In the genomic region with DNA sequence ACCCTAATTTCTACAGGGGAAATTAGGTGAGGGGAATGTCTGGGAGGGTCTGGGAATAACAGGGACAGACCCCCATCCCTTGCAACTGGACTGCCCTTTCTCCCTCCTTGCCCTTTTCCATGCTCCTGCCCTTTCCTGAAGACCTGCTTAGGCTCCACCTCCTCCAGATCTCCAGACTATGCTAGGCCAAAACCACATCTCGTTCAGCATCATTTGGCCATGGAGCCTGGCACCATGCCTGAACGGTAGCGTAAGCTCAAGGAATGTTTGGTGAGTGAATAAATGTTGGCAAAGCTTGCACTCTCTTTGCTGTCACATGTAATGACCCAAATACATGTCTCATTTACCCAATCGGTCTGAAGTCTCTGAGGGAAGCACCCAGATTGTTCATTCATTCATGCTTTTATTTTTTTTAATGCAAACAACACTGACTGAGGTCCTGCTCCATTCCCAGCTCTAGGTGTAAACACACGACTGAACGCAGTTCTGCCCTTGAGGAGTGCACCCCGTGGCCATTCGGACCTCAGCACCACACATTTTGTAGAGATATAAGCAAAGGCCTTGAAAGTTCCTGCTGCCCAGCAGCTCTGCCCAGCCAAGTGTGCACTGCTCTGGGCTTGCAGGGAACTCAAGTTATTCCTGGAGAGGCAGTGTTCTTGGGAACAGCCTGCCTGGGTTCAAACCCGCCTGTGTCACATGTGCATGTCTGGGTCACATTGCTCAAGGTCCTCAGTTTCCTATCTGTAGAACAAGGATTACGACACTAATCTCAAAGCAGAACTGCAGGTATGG, we compare ENCODE assay signal across 13 cellular contexts. TPM values are rescaled to one million over a fixed set of nuclear protein-coding genes. Genes with fewer than 3 reads are reported as not detected.
A peak's percentile ranks its signal among the peaks of the same experiment; 100 is the strongest.
DNase-seq lines count a peak whose midpoint lies in the region; ATAC-seq and TF ChIP-seq lines count a peak whose summit lies in the region.
"Had no signal": no experiment of that assay in that cellular context is flagged by ENCODE, and none has a peak within 500 bp of the region (broad histone marks: within the 10 kb centered on the region; RNA-seq: fewer than 3 reads in every experiment).

No MANE protein-coding gene starts in this region.

- H3K9me2 ChIP-seq in OCI-LY7 (ENCODE audit: insufficient read depth, low read length): no peaks in the 10 kb centered on the region

- H3K4me3 ChIP-seq in OCI-LY7 (ENCODE audit: low read depth, low read length, poor library complexity, severe bottlenecking) (no peak overlapping the region), epithelial cell of esophagus (ENCODE audit: low read length) (no peak overlapping the region), osteoblast (ENCODE audit: insufficient read depth, low read length) (no peak overlapping the region), heart right ventricle (no peak overlapping the region)

- intact Hi-C loops in OCI-LY7 (cut with micrococcal nuclease; ENCODE audit: unreplicated experiment): no loop called here
- intact Hi-C loops in heart right ventricle (cut with DNase I): loop anchor here in 2 of 10 donors (10.0 kb wide), 2 partner anchors 292 to 562 kb away; partner anchors contain the start of gene BAK1 (in 1 of the 2)

- WGBS in heart right ventricle, 2 donors: 74 to 83% methylated on average over 10 of the region's 10 CpGs

- H3K36me3 ChIP-seq in OCI-LY7 (ENCODE audit: insufficient read depth, low read length): no peaks in the 10 kb centered on the region
- no peaks in the 10 kb centered on the region for H3K36me3 ChIP-seq in osteoblast (ENCODE audit: insufficient read depth, low read length)
- no peaks in the 10 kb centered on the region for H3K36me3 ChIP-seq in heart right ventricle

- peak overlapping the region; percentile 52 for H3K27ac ChIP-seq in OCI-LY7 (ENCODE audit: low read depth, low read length, poor library complexity, severe bottlenecking)
- H3K27ac ChIP-seq in osteoblast (ENCODE audit: low read depth, low read length): no peak overlapping the region
- H3K27ac ChIP-seq in heart right ventricle: no peak overlapping the region

- no peak for TF ChIP-seq CTCF in OCI-LY7 (conservative IDR thresholded peaks at IDR 0.05; ENCODE audit: low read length)
- TF ChIP-seq CTCF in epithelial cell of esophagus (IDR thresholded peaks at IDR 0.05; ENCODE audit: insufficient read depth, low read depth, low read length, missing control alignments): no peak
- no peak for TF ChIP-seq CTCF in osteoblast (IDR thresholded peaks at IDR 0.05; ENCODE audit: extremely low read depth, low read depth, low read length)
- TF ChIP-seq CTCF in heart right ventricle (IDR thresholded peaks at IDR 0.05): no peak

- peak; percentile 46 for DNase-seq in EL
- no peak for DNase-seq in OCI-LY7 (ENCODE audit: low spot score)
- DNase-seq in epithelial cell of esophagus (ENCODE audit: low read depth): peak; percentile 42
- DNase-seq in osteoblast (ENCODE audit: insufficient read length, low spot score, missing footprints): peak; percentile 94
- DNase-seq in NCI-H345 treated with DMSO at 0.1 percent for 48 hours (lab: John Stamatoyannopoulos, UW; ENCODE audit: unreplicated experiment): no peak
- no peak for DNase-seq in AML-193 (lab: John Stamatoyannopoulos, UW)
- DNase-seq in heart right ventricle: no peak
- DNase-seq: NCI-H510A had no signal

- peaks cover 38% of the 10 kb centered on the region for H3K4me1 ChIP-seq in OCI-LY7 (ENCODE audit: insufficient read depth, low read length, poor library complexity, severe bottlenecking)
- H3K4me1 ChIP-seq in osteoblast (ENCODE audit: insufficient read depth, low read length): no peaks in the 10 kb centered on the region
- peaks cover 9 to 36% (median 24%) of the 10 kb centered on the region in 9 donors for H3K4me1 ChIP-seq in heart right ventricle

- BruUV-seq in OCI-LY7 (replicated peaks; lab: Mats Ljungman, UMichigan): no TSS peak

- POLR2A ChIA-PET in OCI-LY7 (lab: Charles Lee): interaction anchor here (0.7 kb wide), 1 partner anchor 971 kb away, joined by 3 read pairs; no protein-coding TSS in a partner anchor

- H4K20me1 ChIP-seq in OCI-LY7 (ENCODE audit: insufficient read depth, low read length) (no peaks in the 10 kb centered on the region), osteoblast (ENCODE audit: insufficient read depth, low read length) (no peaks in the 10 kb centered on the region)

- H3K9me3 ChIP-seq in OCI-LY7 (ENCODE audit: low read length) (no peaks in the 10 kb centered on the region), osteoblast (ENCODE audit: low read depth, low read length) (no peaks in the 10 kb centered on the region), heart right ventricle (no peaks in the 10 kb centered on the region)

- H2AFZ ChIP-seq in OCI-LY7 (ENCODE audit: low read length): no peak overlapping the region
- no peak overlapping the region for H2AFZ ChIP-seq in osteoblast (ENCODE audit: low read length)

- H3K79me2 ChIP-seq in OCI-LY7 (ENCODE audit: insufficient read depth, low read depth, low read length): no peaks in the 10 kb centered on the region
- no peaks in the 10 kb centered on the region for H3K79me2 ChIP-seq in osteoblast (ENCODE audit: insufficient read depth, low read length)

- peak overlapping the region; percentile 43 for H3K4me2 ChIP-seq in OCI-LY7 (ENCODE audit: low read length)
- no peak overlapping the region for H3K4me2 ChIP-seq in osteoblast (ENCODE audit: insufficient read depth, low read length)

- CTCF ChIA-PET in OCI-LY7 (lab: Charles Lee; ENCODE audit: unreplicated experiment): no interaction called here

- ATAC-seq in HG03457 (IDR thresholded peaks at IDR 0.05; ENCODE audit: unreplicated experiment): no peak
- ATAC-seq in heart right ventricle: no peak
- ATAC-seq: activated CD4-positive, CD25-positive, alpha-beta regulatory T cell treated with anti-CD3 and anti-CD28 coated beads, Interleukin-2, amount 50 U/mL, for 24 hours had no signal

- H3K27me3 ChIP-seq in osteoblast (ENCODE audit: insufficient read depth, low read length) (peaks cover 63% of the 10 kb centered on the region), heart right ventricle (peaks cover 18 to 94% (median 79%) of the 10 kb centered on the region in 7 donors)

RNA-seq across cellular contexts. Expression of gene GRM4, which starts 1.1 kb away (rescaled TPM):
- total RNA-seq in OCI-LY7 (2014; rRNA removed; shearing (Covaris generic)): 0.21 and 0.73 TPM in 2 replicates
- total RNA-seq in OCI-LY7 (2022) (0.85 and 1.3 TPM in 2 replicates), osteoblast (0.36 TPM in 1 of 2 replicates, not detected in the other), heart right ventricle (not detected)
- not detected for polyA plus RNA-seq in heart right ventricle
- total RNA-seq: kidney epithelial cell, LHCN-M2, SK-MEL-5 had no signal

Comparison
In these comparisons a context has a peak if more than half of its experiments do, and no peak if none do; other contexts are left out.
1. DNase-seq: peak in EL (single experiment), epithelial cell of esophagus (single experiment) and osteoblast (single experiment); none in OCI-LY7 (single experiment), NCI-H345 treated with DMSO at 0.1 percent for 48 hours (single experiment), AML-193 (0 of 2) and heart right ventricle (0 of 2).